ENCODE assay signal across 1 cellular context in genomic region chr19:11987405-11988231, GRCh38.
TF ChIP-seq lines count a peak whose summit lies in the region.

No MANE protein-coding gene starts in this region.

TF ChIP-seq in IMR-90, 13 proteins besides CTCF, POLR2A, EP300 and RAD21:
- TF ChIP-seq MXI1 (IDR thresholded peaks at IDR 0.05; ENCODE audit: borderline replicate concordance, low read depth, low read length) (no peak), MAZ (IDR thresholded peaks at IDR 0.05; ENCODE audit: borderline replicate concordance, low read depth, low read length) (no peak; the same call in 1 of the 2 replicates), CHD1 (IDR thresholded peaks at IDR 0.05; ENCODE audit: low read depth, low read length) (no peak), RCOR1 (IDR thresholded peaks at IDR 0.05; ENCODE audit: insufficient replicate concordance, low read length) (no peak), FOS (IDR thresholded peaks at IDR 0.05; ENCODE audit: low read depth, low read length) (no peak), NFE2L2 (IDR thresholded peaks at IDR 0.05; ENCODE audit: low read depth, low read length) (no peak), BHLHE40 (IDR thresholded peaks at IDR 0.05; ENCODE audit: low read depth, low read length) (no peak), MAFK (IDR thresholded peaks at IDR 0.05; ENCODE audit: low read depth, low read length) (no peak), RFX5 (IDR thresholded peaks at IDR 0.05; ENCODE audit: low read depth, low read length) (no peak), SMC3 (IDR thresholded peaks at IDR 0.05; ENCODE audit: low read depth, low read length) (no peak), CEBPB (IDR thresholded peaks at IDR 0.05; ENCODE audit: low read depth, low read length) (no peak), USF2 (IDR thresholded peaks at IDR 0.05; ENCODE audit: low read depth, low read length) (no peak), ELK1 (IDR thresholded peaks at IDR 0.05; ENCODE audit: borderline replicate concordance, low read depth, low read length) (no peak)
TF ChIP-seq in IMR-90: peak in this region for 0.
